ENCODE assay signal across 18 cellular contexts in genomic region chr3:183629546-183630301, GRCh38. TPM values are rescaled to one million over a fixed set of nuclear protein-coding genes. Genes with fewer than 3 reads are reported as not detected.
DNase-seq lines count a peak whose midpoint lies in the region; ATAC-seq and TF ChIP-seq lines count a peak whose summit lies in the region.
"Had no signal": no experiment of that assay in that cellular context is flagged by ENCODE, and none has a peak within 500 bp of the region (broad histone marks: within the 10 kb centered on the region; RNA-seq: fewer than 3 reads in every experiment).

No MANE protein-coding gene starts in this region.

- H3K4me1 ChIP-seq in right atrium auricular region, result peaks cover 0 to 44% of the 10 kb centered on the region in 2 donors
- H3K4me1 ChIP-seq: uterus had no signal

- H3K36me3 Mint-ChIP-seq in activated T-cell treated with anti-CD3 and anti-CD28 coated beads, Interleukin-2, amount 50 U/mL, for 24 hours (ENCODE audit: low read depth), result no peaks in the 10 kb centered on the region
- H3K36me3 Mint-ChIP-seq: CD8-positive, alpha-beta T cell; naive thymus-derived CD4-positive, alpha-beta T cell had no signal

- peaks cover 3% of the 10 kb centered on the region for H3K4me1 Mint-ChIP-seq in activated T-cell treated with anti-CD3 and anti-CD28 coated beads, Interleukin-2, amount 50 U/mL, for 24 hours (ENCODE audit: low read depth)

- H3K4me3 Mint-ChIP-seq in activated T-cell treated with anti-CD3 and anti-CD28 coated beads, Interleukin-2, amount 50 U/mL, for 24 hours, result no peak overlapping the region
- H3K4me3 Mint-ChIP-seq: CD8-positive, alpha-beta T cell; dendritic cell treated with granulocyte-macrophage colony-stimulating factor and Interleukin-4, amounts not matched to agents 40 ng/mL and 50 ng/mL, for 4 days; naive thymus-derived CD4-positive, alpha-beta T cell; T-helper 2 cell treated with Interferon-gamma antibody and Interleukin-4, amounts not matched to agents 5 μg/mL and 100 μg/mL, for 36 hours had no signal

- no peak for TF ChIP-seq CTCF in right atrium auricular region (IDR thresholded peaks at IDR 0.05)

- no peaks in the 10 kb centered on the region for H3K9me3 ChIP-seq in right atrium auricular region
- H3K9me3 ChIP-seq: prostate gland, SJSA1, stomach, uterus had no signal

- H3K36me3 ChIP-seq in right atrium auricular region, result no peaks in the 10 kb centered on the region
- H3K36me3 ChIP-seq: prostate gland, SJSA1, stomach, uterus had no signal

- no peaks in the 10 kb centered on the region for H3K27me3 ChIP-seq in right atrium auricular region
- H3K27me3 ChIP-seq: SJSA1, stomach, uterus had no signal

- DNase-seq in Right ventricle myocardium inferior (ENCODE audit: missing footprints) (no peak), cardiac septum (ENCODE audit: low spot score) (no peak), NCI-H2196 (lab: John Stamatoyannopoulos, UW; ENCODE audit: unreplicated experiment) (peak; percentile 81), right atrium auricular region (ENCODE audit: low spot score) (no peak), activated T-cell treated with anti-CD3 and anti-CD28 coated beads for 4 hours (no peak), activated gamma-delta T cell (lab: John Stamatoyannopoulos, UW) (no peak)
- no peak for DNase-seq in activated T-cell treated with anti-CD3 and anti-CD28 coated beads, Interleukin-2, amount 50 U/mL, for 24 hours
- DNase-seq: CD8-positive, alpha-beta T cell; mammary epithelial cell; naive thymus-derived CD4-positive, alpha-beta T cell; NCI-H1930; stomach; uterus had no signal

- no peaks in the 10 kb centered on the region for H3K9me3 Mint-ChIP-seq in activated T-cell treated with anti-CD3 and anti-CD28 coated beads, Interleukin-2, amount 50 U/mL, for 24 hours
- H3K9me3 Mint-ChIP-seq: CD8-positive, alpha-beta T cell; dendritic cell treated with granulocyte-macrophage colony-stimulating factor and Interleukin-4, amounts not matched to agents 40 ng/mL and 50 ng/mL, for 4 days; naive thymus-derived CD4-positive, alpha-beta T cell; T-helper 2 cell treated with Interferon-gamma antibody and Interleukin-4, amounts not matched to agents 5 μg/mL and 100 μg/mL, for 36 hours had no signal

- H3K27ac Mint-ChIP-seq in activated T-cell treated with anti-CD3 and anti-CD28 coated beads, Interleukin-2, amount 50 U/mL, for 24 hours, result no peak overlapping the region
- H3K27ac Mint-ChIP-seq: CD8-positive, alpha-beta T cell; dendritic cell treated with granulocyte-macrophage colony-stimulating factor and Interleukin-4, amounts not matched to agents 40 ng/mL and 50 ng/mL, for 4 days; naive thymus-derived CD4-positive, alpha-beta T cell; T-helper 2 cell treated with Interferon-gamma antibody and Interleukin-4, amounts not matched to agents 5 μg/mL and 100 μg/mL, for 36 hours had no signal

- ATAC-seq in Right ventricle myocardium inferior, result peak; percentile 64
- ATAC-seq in GM19395 (IDR thresholded peaks at IDR 0.05; ENCODE audit: unreplicated experiment), result no peak
- ATAC-seq: CD8-positive, alpha-beta T cell; naive thymus-derived CD4-positive, alpha-beta T cell had no signal

- no peak overlapping the region for H3K4me3 ChIP-seq in right atrium auricular region
- H3K4me3 ChIP-seq: prostate gland, SJSA1, stomach, uterus had no signal

- peaks cover 3% of the 10 kb centered on the region for H3K27me3 Mint-ChIP-seq in activated T-cell treated with anti-CD3 and anti-CD28 coated beads, Interleukin-2, amount 50 U/mL, for 24 hours
- H3K27me3 Mint-ChIP-seq: dendritic cell treated with granulocyte-macrophage colony-stimulating factor and Interleukin-4, amounts not matched to agents 40 ng/mL and 50 ng/mL, for 4 days had no signal

- intact Hi-C loops in Right ventricle myocardium inferior (cut with DNase I) (loop anchor here (2.0 to 10.0 kb wide), 3 partner anchors 49 to 135 kb away; no protein-coding TSS in a partner anchor), cardiac septum (cut with DNase I) (no loop called here)

- H3K27ac ChIP-seq in right atrium auricular region, result peak overlapping the region; percentile 46 to 86
- H3K27ac ChIP-seq: prostate gland, SJSA1, stomach, uterus had no signal

RNA-seq across cellular contexts. Expression of gene KLHL24, which starts 5.7 kb away (rescaled TPM):
- total RNA-seq in Right ventricle myocardium inferior (228 TPM), cardiac septum (134 TPM), right atrium auricular region (100 to 1,000 TPM; 135 to 210 TPM)
